Comparison of ENCODE assay signal across 1 cellular context in the genomic region with DNA sequence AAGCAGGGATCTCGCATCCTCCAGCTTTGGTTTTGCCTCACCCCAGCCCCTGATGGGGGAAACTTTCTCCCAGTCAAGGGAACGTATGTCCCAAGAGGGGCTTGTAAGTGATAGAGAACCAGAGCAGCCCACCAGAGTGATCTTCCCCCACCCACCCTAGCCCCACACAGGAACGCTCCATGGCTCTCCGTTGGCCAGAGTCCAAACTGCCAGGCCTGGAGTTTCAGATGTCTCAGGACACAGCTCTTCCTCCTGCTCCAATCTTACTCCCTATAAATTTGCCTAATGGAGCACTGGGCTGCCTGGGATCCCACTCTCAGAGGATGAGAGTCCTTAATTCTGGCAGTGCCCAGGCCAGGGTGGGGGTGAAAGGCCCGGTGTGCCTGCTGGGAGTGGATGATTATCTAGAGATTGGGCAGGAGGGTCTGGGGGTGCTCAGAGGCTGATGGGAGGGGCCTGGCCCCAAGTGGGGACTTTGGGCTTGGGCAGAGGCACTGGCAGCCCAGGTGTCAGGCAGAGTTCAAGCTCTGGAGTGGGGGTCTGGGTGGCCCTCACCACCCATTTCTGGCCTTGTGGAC.
TF ChIP-seq lines count a peak whose summit lies in the region.

No MANE protein-coding gene starts in this region.

TF ChIP-seq in GM23338, 12 proteins besides CTCF, POLR2A, EP300 and RAD21:
- TF ChIP-seq, protein P1, sequence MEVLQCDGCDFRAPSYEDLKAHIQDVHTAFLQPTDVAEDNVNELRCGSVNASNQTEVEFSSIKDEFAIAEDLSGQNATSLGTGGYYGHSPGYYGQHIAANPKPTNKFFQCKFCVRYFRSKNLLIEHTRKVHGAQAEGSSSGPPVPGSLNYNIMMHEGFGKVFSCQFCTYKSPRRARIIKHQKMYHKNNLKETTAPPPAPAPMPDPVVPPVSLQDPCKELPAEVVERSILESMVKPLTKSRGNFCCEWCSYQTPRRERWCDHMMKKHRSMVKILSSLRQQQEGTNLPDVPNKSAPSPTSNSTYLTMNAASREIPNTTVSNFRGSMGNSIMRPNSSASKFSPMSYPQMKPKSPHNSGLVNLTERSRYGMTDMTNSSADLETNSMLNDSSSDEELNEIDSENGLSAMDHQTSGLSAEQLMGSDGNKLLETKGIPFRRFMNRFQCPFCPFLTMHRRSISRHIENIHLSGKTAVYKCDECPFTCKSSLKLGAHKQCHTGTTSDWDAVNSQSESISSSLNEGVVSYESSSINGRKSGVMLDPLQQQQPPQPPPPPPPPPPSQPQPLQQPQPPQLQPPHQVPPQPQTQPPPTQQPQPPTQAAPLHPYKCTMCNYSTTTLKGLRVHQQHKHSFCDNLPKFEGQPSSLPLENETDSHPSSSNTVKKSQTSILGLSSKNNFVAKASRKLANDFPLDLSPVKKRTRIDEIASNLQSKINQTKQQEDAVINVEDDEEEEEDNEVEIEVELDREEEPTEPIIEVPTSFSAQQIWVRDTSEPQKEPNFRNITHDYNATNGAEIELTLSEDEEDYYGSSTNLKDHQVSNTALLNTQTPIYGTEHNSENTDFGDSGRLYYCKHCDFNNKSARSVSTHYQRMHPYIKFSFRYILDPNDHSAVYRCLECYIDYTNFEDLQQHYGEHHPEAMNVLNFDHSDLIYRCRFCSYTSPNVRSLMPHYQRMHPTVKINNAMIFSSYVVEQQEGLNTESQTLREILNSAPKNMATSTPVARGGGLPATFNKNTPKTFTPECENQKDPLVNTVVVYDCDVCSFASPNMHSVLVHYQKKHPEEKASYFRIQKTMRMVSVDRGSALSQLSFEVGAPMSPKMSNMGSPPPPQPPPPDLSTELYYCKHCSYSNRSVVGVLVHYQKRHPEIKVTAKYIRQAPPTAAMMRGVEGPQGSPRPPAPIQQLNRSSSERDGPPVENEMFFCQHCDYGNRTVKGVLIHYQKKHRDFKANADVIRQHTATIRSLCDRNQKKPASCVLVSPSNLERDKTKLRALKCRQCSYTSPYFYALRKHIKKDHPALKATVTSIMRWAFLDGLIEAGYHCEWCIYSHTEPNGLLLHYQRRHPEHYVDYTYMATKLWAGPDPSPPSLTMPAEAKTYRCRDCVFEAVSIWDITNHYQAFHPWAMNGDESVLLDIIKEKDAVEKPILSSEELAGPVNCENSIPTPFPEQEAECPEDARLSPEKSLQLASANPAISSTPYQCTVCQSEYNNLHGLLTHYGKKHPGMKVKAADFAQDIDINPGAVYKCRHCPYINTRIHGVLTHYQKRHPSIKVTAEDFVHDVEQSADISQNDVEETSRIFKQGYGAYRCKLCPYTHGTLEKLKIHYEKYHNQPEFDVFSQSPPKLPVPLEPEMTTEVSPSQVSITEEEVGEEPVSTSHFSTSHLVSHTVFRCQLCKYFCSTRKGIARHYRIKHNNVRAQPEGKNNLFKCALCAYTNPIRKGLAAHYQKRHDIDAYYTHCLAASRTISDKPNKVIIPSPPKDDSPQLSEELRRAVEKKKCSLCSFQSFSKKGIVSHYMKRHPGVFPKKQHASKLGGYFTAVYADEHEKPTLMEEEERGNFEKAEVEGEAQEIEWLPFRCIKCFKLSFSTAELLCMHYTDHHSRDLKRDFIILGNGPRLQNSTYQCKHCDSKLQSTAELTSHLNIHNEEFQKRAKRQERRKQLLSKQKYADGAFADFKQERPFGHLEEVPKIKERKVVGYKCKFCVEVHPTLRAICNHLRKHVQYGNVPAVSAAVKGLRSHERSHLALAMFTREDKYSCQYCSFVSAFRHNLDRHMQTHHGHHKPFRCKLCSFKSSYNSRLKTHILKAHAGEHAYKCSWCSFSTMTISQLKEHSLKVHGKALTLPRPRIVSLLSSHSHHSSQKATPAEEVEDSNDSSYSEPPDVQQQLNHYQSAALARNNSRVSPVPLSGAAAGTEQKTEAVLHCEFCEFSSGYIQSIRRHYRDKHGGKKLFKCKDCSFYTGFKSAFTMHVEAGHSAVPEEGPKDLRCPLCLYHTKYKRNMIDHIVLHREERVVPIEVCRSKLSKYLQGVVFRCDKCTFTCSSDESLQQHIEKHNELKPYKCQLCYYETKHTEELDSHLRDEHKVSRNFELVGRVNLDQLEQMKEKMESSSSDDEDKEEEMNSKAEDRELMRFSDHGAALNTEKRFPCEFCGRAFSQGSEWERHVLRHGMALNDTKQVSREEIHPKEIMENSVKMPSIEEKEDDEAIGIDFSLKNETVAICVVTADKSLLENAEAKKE (CRISPR knock-in tag; IDR thresholded peaks at IDR 0.05) = no peak
- TF ChIP-seq, protein P2, sequence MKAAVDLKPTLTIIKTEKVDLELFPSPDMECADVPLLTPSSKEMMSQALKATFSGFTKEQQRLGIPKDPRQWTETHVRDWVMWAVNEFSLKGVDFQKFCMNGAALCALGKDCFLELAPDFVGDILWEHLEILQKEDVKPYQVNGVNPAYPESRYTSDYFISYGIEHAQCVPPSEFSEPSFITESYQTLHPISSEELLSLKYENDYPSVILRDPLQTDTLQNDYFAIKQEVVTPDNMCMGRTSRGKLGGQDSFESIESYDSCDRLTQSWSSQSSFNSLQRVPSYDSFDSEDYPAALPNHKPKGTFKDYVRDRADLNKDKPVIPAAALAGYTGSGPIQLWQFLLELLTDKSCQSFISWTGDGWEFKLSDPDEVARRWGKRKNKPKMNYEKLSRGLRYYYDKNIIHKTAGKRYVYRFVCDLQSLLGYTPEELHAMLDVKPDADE (IDR thresholded peaks at IDR 0.05) = no peak
- TF ChIP-seq ZNF331 (CRISPR knock-in tag; IDR thresholded peaks at IDR 0.05; ENCODE audit: low read depth) (no peak), NANOG (IDR thresholded peaks at IDR 0.05; ENCODE audit: borderline replicate concordance) (no peak), ZNF114 (CRISPR knock-in tag; IDR thresholded peaks at IDR 0.05) (no peak), JUNB (IDR thresholded peaks at IDR 0.05; ENCODE audit: unreplicated experiment) (no peak), REST (IDR thresholded peaks at IDR 0.05; ENCODE audit: unreplicated experiment) (no peak), EZH2 (IDR thresholded peaks at IDR 0.05; ENCODE audit: low read depth, unreplicated experiment) (no peak), STAT1 (IDR thresholded peaks at IDR 0.05; ENCODE audit: unreplicated experiment) (no peak), POLR2AphosphoS5 (IDR thresholded peaks at IDR 0.05; ENCODE audit: low read depth) (no peak), CREB1 (CRISPR knock-in tag; IDR thresholded peaks at IDR 0.05; ENCODE audit: low read depth) (no peak), EZH2phosphoT487 (IDR thresholded peaks at IDR 0.05; ENCODE audit: unreplicated experiment) (no peak)
